ENCODE assay signal across 8 cellular contexts in genomic region chr7:18520450-18521235, GRCh38. TPM values are rescaled to one million over a fixed set of nuclear protein-coding genes. Genes with fewer than 3 reads are reported as not detected.
DNase-seq lines count a peak whose midpoint lies in the region; ATAC-seq and TF ChIP-seq lines count a peak whose summit lies in the region.

No MANE protein-coding gene starts in this region.

- DNase-seq in RPMI7951 (ENCODE audit: low read depth) (peak; percentile 77), osteocyte (ENCODE audit: extremely low spot score, unreplicated experiment) (no peak), NCI-H345 treated with DMSO at 0.1 percent for 48 hours (lab: John Stamatoyannopoulos, UW; ENCODE audit: unreplicated experiment) (no peak), mucosa of gallbladder (ENCODE audit: low spot score) (no peak), ureter (ENCODE audit: low spot score) (no peak), nucleus accumbens (lab: John Stamatoyannopoulos, UW) (no peak)

- peaks cover 15% of the 10 kb centered on the region for H3K4me1 Mint-ChIP-seq in osteocyte (ENCODE audit: unreplicated experiment)

- TF ChIP-seq CTCF in osteocyte (IDR thresholded peaks at IDR 0.05), result no peak

- H3K27ac Mint-ChIP-seq in osteocyte (ENCODE audit: unreplicated experiment), result peak overlapping the region; percentile 73

- H3K9me3 Mint-ChIP-seq in osteocyte (ENCODE audit: unreplicated experiment), result no peaks in the 10 kb centered on the region

- H3K36me3 Mint-ChIP-seq in osteocyte (ENCODE audit: unreplicated experiment), result no peaks in the 10 kb centered on the region

- ATAC-seq in GM18870 (IDR thresholded peaks at IDR 0.05; ENCODE audit: unreplicated experiment) (peak; percentile 66), HG02884 (IDR thresholded peaks at IDR 0.05; ENCODE audit: unreplicated experiment) (peak; percentile 65)

- H3K27me3 Mint-ChIP-seq in osteocyte (ENCODE audit: unreplicated experiment), result no peaks in the 10 kb centered on the region

- no peak overlapping the region for H3K4me3 Mint-ChIP-seq in osteocyte (ENCODE audit: unreplicated experiment)

RNA-seq across cellular contexts. Expression of gene HDAC9, which starts 25.1 kb away (rescaled TPM):
- total RNA-seq in RPMI7951 (2014; rRNA removed; shearing (Covaris generic)), result 15.5 and 21.1 TPM in 2 replicates
- total RNA-seq in osteocyte (0.81 and 1.5 TPM in 2 replicates), mucosa of gallbladder (13.5 TPM), ureter (20.0 TPM)
